1 cellular context compared by ENCODE assay signal in genomic region chr12:104494137-104494815, GRCh38.
A peak's percentile ranks its signal among the peaks of the same experiment; 100 is the strongest.
TF ChIP-seq lines count a peak whose summit lies in the region.

No MANE protein-coding gene starts in this region.

TF ChIP-seq in K562, 482 proteins besides CTCF, POLR2A, EP300 and RAD21 (continued from another document and continues in another):
- TF ChIP-seq MAFK (IDR thresholded peaks at IDR 0.05; ENCODE audit: low read length) (no peak), MTA2 (IDR thresholded peaks at IDR 0.05; ENCODE audit: low read depth) (no peak), BCLAF1 (IDR thresholded peaks at IDR 0.05; ENCODE audit: borderline replicate concordance in 1 of 2, control insufficient read depth in 1 of 2, low read depth in 2 of 2, low read length in 1 of 2) (no peak), ZNF639 (CRISPR knock-in tag; conservative IDR thresholded peaks at IDR 0.05 in 1 of 2, IDR thresholded peaks at IDR 0.05 in 1 of 2) (0 out of 4 replicates have a peak, but pooled peaks of 1 of the 2 experiments have one; percentile 36), MTA3 (IDR thresholded peaks at IDR 0.05; ENCODE audit: borderline replicate concordance) (no peak), NCOA6 (IDR thresholded peaks at IDR 0.05) (no peak), ZNF3 (CRISPR knock-in tag; IDR thresholded peaks at IDR 0.05) (no peak), ZBTB1 (CRISPR knock-in tag; IDR thresholded peaks at IDR 0.05; ENCODE audit: borderline replicate concordance, low read depth) (no peak), SMC3 (conservative IDR thresholded peaks at IDR 0.05; ENCODE audit: insufficient read depth, low read depth, low read length) (no peak), ZNF609 (CRISPR knock-in tag; IDR thresholded peaks at IDR 0.05; ENCODE audit: borderline replicate concordance) (no peak), E2F6 (IDR thresholded peaks at IDR 0.05; ENCODE audit: borderline replicate concordance in 1 of 2, extremely low read depth in 1 of 2, insufficient read depth in 1 of 2, insufficient read length in 1 of 2, low read depth in 1 of 2, low read length in 1 of 2, poor library complexity in 1 of 2, severe bottlenecking in 1 of 2) (peak in 1 of 2 experiments; percentile 16), HBP1 (CRISPR knock-in tag; IDR thresholded peaks at IDR 0.05) (no peak), TEAD4 (IDR thresholded peaks at IDR 0.05; ENCODE audit: low read length) (no peak; the same call in 1 of the 2 replicates), TEAD4 (CRISPR knock-in tag; IDR thresholded peaks at IDR 0.05; ENCODE audit: borderline replicate concordance) (no peak), ZNF592 (IDR thresholded peaks at IDR 0.05) (peak; percentile 21; the same call in 1 of the 2 replicates), CHD7 (IDR thresholded peaks at IDR 0.05; ENCODE audit: low read depth, low read length) (no peak), SMAD1 (IDR thresholded peaks at IDR 0.05; ENCODE audit: low read depth, low read length, partially characterized antibody) (no peak), SRSF7 (optimal IDR thresholded peaks at IDR 0.05; ENCODE audit: low read depth, low read length) (no peak), IRF1 (CRISPR knock-in tag; IDR thresholded peaks at IDR 0.05; ENCODE audit: borderline replicate concordance) (no peak)
